In the genomic region with DNA sequence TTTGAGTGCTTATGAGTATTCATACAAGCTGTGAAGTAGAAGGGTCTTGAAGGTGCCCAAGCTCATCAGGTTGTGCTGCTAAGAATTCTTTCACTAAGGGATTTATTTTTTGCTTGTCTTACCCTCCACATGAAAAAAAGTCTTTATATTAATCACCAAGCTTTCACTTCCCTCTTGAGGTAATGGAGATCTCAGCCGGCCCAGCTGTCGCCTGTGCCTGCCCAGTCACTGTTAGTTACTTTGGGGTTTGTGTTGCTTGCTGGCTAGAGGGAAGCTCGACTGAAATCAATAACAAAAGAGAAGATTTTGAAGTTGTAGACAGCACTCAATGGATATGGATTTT, we compare ENCODE assay signal across 1 cellular context.
TF ChIP-seq lines count a peak whose summit lies in the region.

No MANE protein-coding gene starts in this region.

TF ChIP-seq in GM12878, 131 proteins besides CTCF, POLR2A, EP300 and RAD21 (continued from another document):
- TF ChIP-seq ZBTB11 (CRISPR knock-in tag; IDR thresholded peaks at IDR 0.05) = no peak
- peak; percentile 25 for TF ChIP-seq MEF2B (IDR thresholded peaks at IDR 0.05; ENCODE audit: partially characterized antibody, poor library complexity, severe bottlenecking)
- no peak for TF ChIP-seq ZNF687 (IDR thresholded peaks at IDR 0.05)
- peak; percentile 98 for TF ChIP-seq JUNB (IDR thresholded peaks at IDR 0.05)
- peak; percentile 87 for TF ChIP-seq NFIC (IDR thresholded peaks at IDR 0.05; ENCODE audit: low read depth, low read length)
- peak; percentile 99 for TF ChIP-seq TCF12 (IDR thresholded peaks at IDR 0.05; ENCODE audit: low read depth, low read length)
- peak; percentile 73; the same call in 1 of the 2 replicates for TF ChIP-seq MEF2A (IDR thresholded peaks at IDR 0.05; ENCODE audit: insufficient read depth, low read depth, low read length)
- peak; percentile 31; the same call in 1 of the 2 replicates for TF ChIP-seq RELB (IDR thresholded peaks at IDR 0.05; ENCODE audit: low read depth)
- TF ChIP-seq ETV6 (conservative IDR thresholded peaks at IDR 0.05 in 1 of 2, IDR thresholded peaks at IDR 0.05 in 1 of 2; ENCODE audit: borderline replicate concordance in 1 of 2, low read depth in 1 of 2) = peak in 1 of 2 experiments; percentile 60; a peak in 1 of 4 replicates
- TF ChIP-seq, protein P1, sequence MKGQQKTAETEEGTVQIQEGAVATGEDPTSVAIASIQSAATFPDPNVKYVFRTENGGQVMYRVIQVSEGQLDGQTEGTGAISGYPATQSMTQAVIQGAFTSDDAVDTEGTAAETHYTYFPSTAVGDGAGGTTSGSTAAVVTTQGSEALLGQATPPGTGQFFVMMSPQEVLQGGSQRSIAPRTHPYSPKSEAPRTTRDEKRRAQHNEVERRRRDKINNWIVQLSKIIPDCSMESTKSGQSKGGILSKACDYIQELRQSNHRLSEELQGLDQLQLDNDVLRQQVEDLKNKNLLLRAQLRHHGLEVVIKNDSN (IDR thresholded peaks at IDR 0.05; ENCODE audit: borderline replicate concordance, extremely low read length, insufficient read depth, low read depth, low read length) = no peak
- TF ChIP-seq SMAD1 (IDR thresholded peaks at IDR 0.05; ENCODE audit: low read depth, partially characterized antibody) = no peak
- TF ChIP-seq TAF1 (IDR thresholded peaks at IDR 0.05; ENCODE audit: borderline replicate concordance, low read depth, low read length) = no peak
- TF ChIP-seq RUNX3 (IDR thresholded peaks at IDR 0.05; ENCODE audit: low read length) = peak; percentile 86
- peak; percentile 75; the same call in 1 of the 2 replicates for TF ChIP-seq ZBED1 (IDR thresholded peaks at IDR 0.05; ENCODE audit: borderline replicate concordance)
- peak; percentile 70; the same call in 1 of the 2 replicates for TF ChIP-seq CBX5 (IDR thresholded peaks at IDR 0.05; ENCODE audit: low read depth)
- no peak for TF ChIP-seq NFXL1 (IDR thresholded peaks at IDR 0.05; ENCODE audit: borderline replicate concordance)
- no peak for TF ChIP-seq FOXK2 (IDR thresholded peaks at IDR 0.05)
- TF ChIP-seq GABPA (IDR thresholded peaks at IDR 0.05; ENCODE audit: low read depth) = peak; percentile 43; the same call in 1 of the 2 replicates
- peak; percentile 33 to 51; a peak in 2 of 4 replicates for TF ChIP-seq IKZF2 (IDR thresholded peaks at IDR 0.05)
- TF ChIP-seq IKZF1 (conservative IDR thresholded peaks at IDR 0.05) = peak; percentile 32; the same call in 1 of the 2 replicates
- peak; percentile 77; the same call in 1 of the 2 replicates for TF ChIP-seq JUND (IDR thresholded peaks at IDR 0.05; ENCODE audit: low read depth, low read length)
- TF ChIP-seq FOXM1 (IDR thresholded peaks at IDR 0.05; ENCODE audit: low read depth, low read length) = peak; percentile 83
- peak; percentile 86 for TF ChIP-seq CREM (IDR thresholded peaks at IDR 0.05; ENCODE audit: low read depth)
- TF ChIP-seq LARP7 (IDR thresholded peaks at IDR 0.05) = no peak
- TF ChIP-seq HDAC2 (IDR thresholded peaks at IDR 0.05) = no peak
- TF ChIP-seq MYC (IDR thresholded peaks at IDR 0.05; ENCODE audit: insufficient read depth, insufficient read length, insufficient replicate concordance, low read length, severe bottlenecking) = no peak
- peak; percentile 61; the same call in 1 of the 3 replicates for TF ChIP-seq POU2F2 (IDR thresholded peaks at IDR 0.05; ENCODE audit: borderline replicate concordance, low read depth, low read length)
- peak; percentile 94 for TF ChIP-seq BCL11A (IDR thresholded peaks at IDR 0.05; ENCODE audit: low read depth, low read length)
- TF ChIP-seq EED (IDR thresholded peaks at IDR 0.05; ENCODE audit: low read depth) = peak; percentile 84
